In genomic region chr3:15426579-15427118, GRCh38 we compare ENCODE assay signal across 8 cellular contexts. TPM values are rescaled to one million over a fixed set of nuclear protein-coding genes. Genes with fewer than 3 reads are reported as not detected.
DNase-seq lines count a peak whose midpoint lies in the region; ATAC-seq and TF ChIP-seq lines count a peak whose summit lies in the region.

No MANE protein-coding gene starts in this region.

- peak overlapping the region; percentile 77 for H3K27ac ChIP-seq in RWPE1
- H3K27ac ChIP-seq in esophagus muscularis mucosa (replicated peaks in 1 of 4), result peak overlapping the region; percentile 76 to 84 (median 81)

- no peak for TF ChIP-seq EP300 in esophagus muscularis mucosa (IDR thresholded peaks at IDR 0.05)

- peaks cover 24 to 64% (median 42%) of the 10 kb centered on the region in 4 donors for H3K4me1 ChIP-seq in esophagus muscularis mucosa

- H3K36me3 ChIP-seq in GM06990 (ENCODE audit: control insufficient read depth, insufficient read depth, low read length), result peaks cover 4% of the 10 kb centered on the region
- H3K36me3 ChIP-seq in esophagus muscularis mucosa, result peaks cover 1 to 49% (median 36%) of the 10 kb centered on the region in 4 donors

- POLR2A ChIA-PET in RWPE1 (lab: Yijun Ruan, JAX; ENCODE audit: low non-redundant PET), result no interaction called here

- TF ChIP-seq POLR2A in esophagus muscularis mucosa (IDR thresholded peaks at IDR 0.05; ENCODE audit: low read depth), result no peak

- no peak for TF ChIP-seq CTCF in GM06990 (IDR thresholded peaks at IDR 0.05; ENCODE audit: insufficient read depth, low read length, poor library complexity, severe bottlenecking)
- no peak for TF ChIP-seq CTCF in RWPE1 (conservative IDR thresholded peaks at IDR 0.05; ENCODE audit: low read depth)
- no peak for TF ChIP-seq CTCF in esophagus muscularis mucosa (IDR thresholded peaks at IDR 0.05)
- TF ChIP-seq CTCF in progenitor cell of endocrine pancreas (IDR thresholded peaks at IDR 0.05; ENCODE audit: unreplicated experiment), result no peak

- intact Hi-C loops in esophagus muscularis mucosa (cut with DNase I), result loop anchor here (5.0 kb wide), 1 partner anchor 131 kb away; no protein-coding TSS in a partner anchor

- H3K4me3 ChIP-seq in GM06990 (replicated peaks; ENCODE audit: low read depth, low read length), result peak overlapping the region; percentile 95
- H3K4me3 ChIP-seq in esophagus muscularis mucosa, result peak overlapping the region; percentile 72 to 93 (median 83)

- H3K4me3 Mint-ChIP-seq in progenitor cell of endocrine pancreas (ENCODE audit: low read depth), result peak overlapping the region; percentile 95

- peaks cover 9% of the 10 kb centered on the region for H3K36me3 Mint-ChIP-seq in progenitor cell of endocrine pancreas (ENCODE audit: insufficient read depth)

- no peaks in the 10 kb centered on the region for H3K9me3 Mint-ChIP-seq in progenitor cell of endocrine pancreas (ENCODE audit: low read depth)

- no peaks in the 10 kb centered on the region for H3K27me3 Mint-ChIP-seq in progenitor cell of endocrine pancreas

- WGBS in esophagus muscularis mucosa, result 48% methylated on average over 16 of the region's 16 CpGs

- H3K27ac Mint-ChIP-seq in progenitor cell of endocrine pancreas, result peak overlapping the region; percentile 95

- no peak for DNase-seq in GM06990 (ENCODE audit: extremely low read depth, insufficient read length)
- no peak for DNase-seq in RWPE1 (ENCODE audit: low spot score)
- DNase-seq in esophagus muscularis mucosa (ENCODE audit: extremely low spot score), result no peak
- DNase-seq in progenitor cell of endocrine pancreas (ENCODE audit: low spot score, unreplicated experiment), result no peak
- DNase-seq in NCI-H187 (lab: John Stamatoyannopoulos, UW), result no peak
- DNase-seq in LoVo (ENCODE audit: low spot score), result no peak

- CTCF ChIA-PET in RWPE1 (lab: Yijun Ruan, JAX), result no interaction called here

- H3K27me3 ChIP-seq in GM06990 (replicated peaks; ENCODE audit: control insufficient read depth, insufficient read depth, low read length), result no peaks in the 10 kb centered on the region
- no peaks in the 10 kb centered on the region for H3K27me3 ChIP-seq in esophagus muscularis mucosa

- no peaks in the 10 kb centered on the region for H3K9me3 ChIP-seq in esophagus muscularis mucosa

- peaks cover 30% of the 10 kb centered on the region for H3K4me1 Mint-ChIP-seq in progenitor cell of endocrine pancreas (ENCODE audit: low read depth)

- ATAC-seq in HG03460 (IDR thresholded peaks at IDR 0.05; ENCODE audit: unreplicated experiment), result no peak
- no peak for ATAC-seq in HG02840 (IDR thresholded peaks at IDR 0.05; ENCODE audit: low FRiP score, unreplicated experiment)

RNA-seq across cellular contexts. Expression of gene METTL6, which starts 0.7 kb away (rescaled TPM):
- total RNA-seq in esophagus muscularis mucosa, result 10 to 100 TPM; 10.9 to 18.7 (median 11.8) TPM
- total RNA-seq in progenitor cell of endocrine pancreas, result 28.0 and 28.2 TPM in 2 replicates

RNA-seq across cellular contexts. Expression of gene EAF1, which starts 0.7 kb away (rescaled TPM):
- total RNA-seq in esophagus muscularis mucosa, result 10 to 100 TPM; 12.0 to 21.7 (median 15.4) TPM
- 28.2 TPM in 2 replicates for total RNA-seq in progenitor cell of endocrine pancreas
